In genomic region chr7:20786421-20786778, GRCh38 we compare ENCODE assay signal across 9 cellular contexts. TPM values are rescaled to one million over a fixed set of nuclear protein-coding genes. Genes with fewer than 3 reads are reported as not detected.
DNase-seq lines count a peak whose midpoint lies in the region; ATAC-seq and TF ChIP-seq lines count a peak whose summit lies in the region.
"Had no signal": no experiment of that assay in that cellular context is flagged by ENCODE, and none has a peak within 500 bp of the region (broad histone marks: within the 10 kb centered on the region; RNA-seq: fewer than 3 reads in every experiment).

No MANE protein-coding gene starts in this region.

- peak overlapping the region; percentile 59 for H3K4me3 ChIP-seq in left ventricle myocardium inferior
- H3K4me3 ChIP-seq in urinary bladder (ENCODE audit: low read depth, low read length), result peak overlapping the region; percentile 35

- peaks cover 13% of the 10 kb centered on the region for H3K36me3 Mint-ChIP-seq in activated naive CD8-positive, alpha-beta T cell treated with anti-CD3 and anti-CD28 coated beads for 36 hours

- ATAC-seq in Right ventricle myocardium superior (ENCODE audit: poor library complexity) (no peak), HG03442 (IDR thresholded peaks at IDR 0.05; ENCODE audit: unreplicated experiment) (no peak)

- H3K27ac ChIP-seq in left ventricle myocardium inferior (replicated peaks) (no peak overlapping the region), urinary bladder (ENCODE audit: low read depth) (no peak overlapping the region)
- H3K27ac ChIP-seq: HL-60 had no signal

- intact Hi-C loops in left ventricle myocardium inferior (cut with micrococcal nuclease) (no loop called here), Right ventricle myocardium superior (cut with DNase I) (no loop called here)

- peaks cover 100% of the 10 kb centered on the region for H3K27me3 ChIP-seq in left ventricle myocardium inferior (ENCODE audit: low read depth)

- 4% methylated on average over 14 of the region's 14 CpGs for whole genome bisulfite sequencing in urinary bladder

- no peaks in the 10 kb centered on the region for H3K36me3 ChIP-seq in left ventricle myocardium inferior
- H3K36me3 ChIP-seq in urinary bladder (ENCODE audit: insufficient read depth), result no peaks in the 10 kb centered on the region

- H3K9me3 Mint-ChIP-seq in activated naive CD8-positive, alpha-beta T cell treated with anti-CD3 and anti-CD28 coated beads for 36 hours, result peaks cover 20% of the 10 kb centered on the region

- DNase-seq in left ventricle myocardium inferior (no peak), Right ventricle myocardium superior (no peak), left kidney (ENCODE audit: low read depth, low spot score) (peak; percentile 29), NCI-H2107 treated with DMSO at 0.1 percent for 48 hours (lab: John Stamatoyannopoulos, UW; ENCODE audit: unreplicated experiment) (no peak), NCI-H1048 (lab: John Stamatoyannopoulos, UW) (no peak)
- no peak for DNase-seq in activated naive CD8-positive, alpha-beta T cell treated with anti-CD3 and anti-CD28 coated beads for 36 hours

- no peaks in the 10 kb centered on the region for H3K9me3 ChIP-seq in left ventricle myocardium inferior (replicated peaks)

- TF ChIP-seq CTCF in left ventricle myocardium inferior (IDR thresholded peaks at IDR 0.05; ENCODE audit: borderline replicate concordance), result no peak

- peaks cover 18% of the 10 kb centered on the region for H3K4me1 Mint-ChIP-seq in activated naive CD8-positive, alpha-beta T cell treated with anti-CD3 and anti-CD28 coated beads for 36 hours

- H3K27me3 Mint-ChIP-seq in activated naive CD8-positive, alpha-beta T cell treated with anti-CD3 and anti-CD28 coated beads for 36 hours, result peaks cover 90% of the 10 kb centered on the region

- peak overlapping the region; percentile 31 for H3K27ac Mint-ChIP-seq in activated naive CD8-positive, alpha-beta T cell treated with anti-CD3 and anti-CD28 coated beads for 36 hours

- H3K4me3 Mint-ChIP-seq in activated naive CD8-positive, alpha-beta T cell treated with anti-CD3 and anti-CD28 coated beads for 36 hours, result peak overlapping the region; percentile 73

- peaks cover 43% of the 10 kb centered on the region for H3K4me1 ChIP-seq in left ventricle myocardium inferior
- H3K4me1 ChIP-seq in urinary bladder (ENCODE audit: insufficient read depth), result no peaks in the 10 kb centered on the region

RNA-seq across cellular contexts. Expression of gene SP8, which starts 0.3 kb away (rescaled TPM):
- total RNA-seq in left ventricle myocardium inferior (not detected), Right ventricle myocardium superior (not detected), urinary bladder (0.11 TPM)
- not detected for total RNA-seq in activated naive CD8-positive, alpha-beta T cell treated with anti-CD3 and anti-CD28 coated beads for 36 hours
- not detected for polyA plus RNA-seq in urinary bladder
